Comparison of ENCODE assay signal across 24 cellular contexts in genomic region chr1:174466607-174467006, GRCh38. TPM values are rescaled to one million over a fixed set of nuclear protein-coding genes. Genes with fewer than 3 reads are reported as not detected.
"Had no signal": no experiment of that assay in that cellular context is flagged by ENCODE, and none has a peak within 500 bp of the region (broad histone marks: within the 10 kb centered on the region; RNA-seq: fewer than 3 reads in every experiment).

No MANE protein-coding gene starts in this region.

- H3K9me3 ChIP-seq: esophagus squamous epithelium, neutrophil, psoas muscle, right lobe of liver, tibial artery, upper lobe of left lung, uterus had no signal

- H3K4me1 Mint-ChIP-seq: stimulated activated memory B cell treated with anti-CD40 and anti-IgM and Interleukin-4, amounts not matched to agents 10 μg/mL and 1 μg/mL and 100 μg/mL, for 72 hours had no signal

- H3K27ac Mint-ChIP-seq: naive thymus-derived CD4-positive, alpha-beta T cell; stimulated activated memory B cell treated with anti-CD40 and anti-IgM and Interleukin-4, amounts not matched to agents 10 μg/mL and 1 μg/mL and 100 μg/mL, for 72 hours; stimulated activated naive CD8-positive, alpha-beta T cell treated with anti-CD3 and anti-CD28 coated beads, Interleukin-15, Interleukin-2, amounts not matched to agents 100 ng/mL and 50 ng/mL, for 24 hours had no signal

- H3K79me2 ChIP-seq: hepatocyte had no signal

- H3K27ac ChIP-seq: esophagus squamous epithelium, hepatocyte, neutrophil, psoas muscle, right lobe of liver, spleen, tibial artery, upper lobe of left lung, uterus had no signal

- ATAC-seq: left colon; left ventricle myocardium superior; naive thymus-derived CD4-positive, alpha-beta T cell; psoas muscle; right lobe of liver; stimulated activated memory B cell treated with anti-CD40 and anti-IgM and Interleukin-4, amounts not matched to agents 10 μg/mL and 1 μg/mL and 100 μg/mL, for 72 hours had no signal

- H3K4me1 ChIP-seq: esophagus squamous epithelium, psoas muscle, right lobe of liver, spleen, tibial artery, upper lobe of left lung, uterus had no signal

- H3K36me3 ChIP-seq: esophagus squamous epithelium, neutrophil, right lobe of liver, tibial artery, upper lobe of left lung, uterus had no signal

- H3K27me3 Mint-ChIP-seq: naive thymus-derived CD4-positive, alpha-beta T cell; stimulated activated memory B cell treated with anti-CD40 and anti-IgM and Interleukin-4, amounts not matched to agents 10 μg/mL and 1 μg/mL and 100 μg/mL, for 72 hours; stimulated activated naive CD8-positive, alpha-beta T cell treated with anti-CD3 and anti-CD28 coated beads, Interleukin-15, Interleukin-2, amounts not matched to agents 100 ng/mL and 50 ng/mL, for 24 hours had no signal

- H3K4me3 ChIP-seq: esophagus squamous epithelium, hepatocyte, lung, psoas muscle, right lobe of liver, spleen, tibial artery, upper lobe of left lung, uterus had no signal

- H3K4me3 Mint-ChIP-seq: naive thymus-derived CD4-positive, alpha-beta T cell; stimulated activated memory B cell treated with anti-CD40 and anti-IgM and Interleukin-4, amounts not matched to agents 10 μg/mL and 1 μg/mL and 100 μg/mL, for 72 hours; stimulated activated naive CD8-positive, alpha-beta T cell treated with anti-CD3 and anti-CD28 coated beads, Interleukin-15, Interleukin-2, amounts not matched to agents 100 ng/mL and 50 ng/mL, for 24 hours had no signal

- H2AFZ ChIP-seq: hepatocyte had no signal

- H3K27me3 ChIP-seq: esophagus squamous epithelium, hepatocyte, neutrophil, right lobe of liver, spleen, tibial artery, upper lobe of left lung, uterus had no signal

- DNase-seq: dermis blood vessel endothelial cell; esophagus squamous epithelium; foreskin fibroblast; left colon; left ventricle myocardium superior; naive thymus-derived CD4-positive, alpha-beta T cell; psoas muscle; retina; right lobe of liver; spleen; stimulated activated CD4-positive, alpha-beta T cell treated with anti-CD3 and anti-CD28 coated beads, Interleukin-15, amount 100 ng/mL, for 24 hours; stimulated activated CD4-positive, alpha-beta T cell treated with anti-CD3 and anti-CD28 coated beads, Interleukin-1b, Interleukin-23, amount 100 ng/mL, for 48 hours; stimulated activated CD4-positive, alpha-beta T cell treated with anti-CD3 and anti-CD28 coated beads, Interleukin-4, amount 100 ng/mL, for 24 hours; tibial artery; upper lobe of left lung; uterus had no signal

- H3K4me2 ChIP-seq: hepatocyte had no signal

- H3K9me3 Mint-ChIP-seq: stimulated activated naive CD8-positive, alpha-beta T cell treated with anti-CD3 and anti-CD28 coated beads, Interleukin-15, Interleukin-2, amounts not matched to agents 100 ng/mL and 50 ng/mL, for 24 hours had no signal

RNA-seq across cellular contexts. Expression of gene GPR52, which starts 18.8 kb away (rescaled TPM):
- total RNA-seq: epithelial cell of proximal tubule, kidney epithelial cell had no signal
- polyA plus RNA-seq: hepatocyte; naive thymus-derived CD4-positive, alpha-beta T cell; neural cell had no signal
